8 cellular contexts compared by ENCODE assay signal in genomic region chr1:150972417-150972940, GRCh38. TPM values are rescaled to one million over a fixed set of nuclear protein-coding genes. Genes with fewer than 3 reads are reported as not detected.
A peak's percentile ranks its signal among the peaks of the same experiment; 100 is the strongest.
DNase-seq lines count a peak whose midpoint lies in the region; ATAC-seq and TF ChIP-seq lines count a peak whose summit lies in the region.

No MANE protein-coding gene starts in this region.

- no peak overlapping the region for H4K8ac ChIP-seq in mesendoderm (ENCODE audit: low read depth, low read length)

- ATAC-seq in heart right ventricle, result no peak
- ATAC-seq in body of pancreas, result no peak
- no peak for ATAC-seq in upper lobe of right lung
- no peak for ATAC-seq in GM21786 (IDR thresholded peaks at IDR 0.05; ENCODE audit: unreplicated experiment)

- peak overlapping the region; percentile 99 for H3K4me2 ChIP-seq in mesendoderm (ENCODE audit: low read length)

- H3K27me3 ChIP-seq in heart right ventricle (no peaks in the 10 kb centered on the region), body of pancreas (no peaks in the 10 kb centered on the region), mesendoderm (ENCODE audit: insufficient read depth, low read length, poor library complexity) (no peaks in the 10 kb centered on the region), upper lobe of right lung (no peaks in the 10 kb centered on the region)

- H3K36me3 ChIP-seq in heart right ventricle, result peaks cover 0 to 19% (median 11%) of the 10 kb centered on the region in 9 donors
- H3K36me3 ChIP-seq in body of pancreas (replicated peaks in 1 of 2; ENCODE audit: insufficient read depth in 1 of 2, low read depth in 2 of 2), result peaks cover 4 to 14% of the 10 kb centered on the region in 2 donors
- H3K36me3 ChIP-seq in mesendoderm (ENCODE audit: control insufficient read depth, insufficient read depth, low read length), result peaks cover 11% of the 10 kb centered on the region
- peaks cover 17% of the 10 kb centered on the region for H3K36me3 ChIP-seq in upper lobe of right lung

- H2AK5ac ChIP-seq in mesendoderm (ENCODE audit: low read length), result no peak overlapping the region

- no peak for TF ChIP-seq POLR2A in body of pancreas (IDR thresholded peaks at IDR 0.05)

- intact Hi-C loops in heart right ventricle (cut with DNase I) (loop anchor here in 4 of 10 donors (5.0 to 10.0 kb wide), 3 partner anchors 45 to 348 kb away; partner anchors contain the start of genes SETDB1 (in 3 of the 4), ARNT (in 2 of the 4) and ENSA (in 1 of the 4)), cardiac septum (cut with DNase I) (loop anchor here (2.0 to 5.0 kb wide), 2 partner anchors 46 to 95 kb away; partner anchors contain the start of genes ARNT and SETDB1), body of pancreas (cut with DNase I) (no loop called here), upper lobe of right lung (cut with DNase I) (no loop called here)

- no peak overlapping the region for H2BK15ac ChIP-seq in mesendoderm (replicated peaks; ENCODE audit: low read depth)

- no peak overlapping the region for H4K5ac ChIP-seq in mesendoderm (ENCODE audit: low read length)

- no peak overlapping the region for H2BK120ac ChIP-seq in mesendoderm (ENCODE audit: low read depth, low read length)

- H2BK5ac ChIP-seq in mesendoderm (ENCODE audit: low read length), result no peak overlapping the region

- no peaks in the 10 kb centered on the region for H3K9me3 ChIP-seq in heart right ventricle
- no peaks in the 10 kb centered on the region for H3K9me3 ChIP-seq in body of pancreas
- no peaks in the 10 kb centered on the region for H3K9me3 ChIP-seq in upper lobe of right lung

- H3K4me3 ChIP-seq in heart right ventricle (peak overlapping the region in 9 of 10 donors; percentile 78 to 96 (median 93)), body of pancreas (no peak overlapping the region), mesendoderm (ENCODE audit: low read length) (no peak overlapping the region), upper lobe of right lung (peak overlapping the region; percentile 68)

- peak in 1 of 9 donors; percentile 2 for TF ChIP-seq CTCF in heart right ventricle (IDR thresholded peaks at IDR 0.05)
- no peak for TF ChIP-seq CTCF in body of pancreas (IDR thresholded peaks at IDR 0.05)
- TF ChIP-seq CTCF in upper lobe of right lung (IDR thresholded peaks at IDR 0.05), result no peak

- 53 to 56% methylated on average over 4 of the region's 4 CpGs for WGBS in heart right ventricle, 2 donors
- 35 to 50% methylated on average over 4 of the region's 4 CpGs for WGBS in body of pancreas, 2 donors
- no CpG with 5 or more reads among the region's 4 CpGs for WGBS in mesendoderm (ENCODE audit: extremely low coverage, insufficient coverage, low lambda C conversion rate)

- peak overlapping the region; percentile 83 for H3K9ac ChIP-seq in mesendoderm (ENCODE audit: low read length)

- H3K79me2 ChIP-seq in mesendoderm (ENCODE audit: control insufficient read depth, insufficient read depth, low read length), result peaks cover 55% of the 10 kb centered on the region

- peak overlapping the region; percentile 11 for H3K56ac ChIP-seq in mesendoderm (ENCODE audit: low read length)

- H3K18ac ChIP-seq in mesendoderm (ENCODE audit: low read length), result peak overlapping the region; percentile 13

- no peak overlapping the region for H3K23ac ChIP-seq in mesendoderm (ENCODE audit: low read length)

- no peak overlapping the region for H3K4ac ChIP-seq in mesendoderm (ENCODE audit: low read depth, low read length)

- H3K79me1 ChIP-seq in mesendoderm (ENCODE audit: low read length), result peaks cover 30% of the 10 kb centered on the region

- peaks cover 25 to 63% (median 48%) of the 10 kb centered on the region in 9 donors for H3K4me1 ChIP-seq in heart right ventricle
- peaks cover 53% of the 10 kb centered on the region for H3K4me1 ChIP-seq in body of pancreas
- H3K4me1 ChIP-seq in mesendoderm (ENCODE audit: control insufficient read depth, low read depth, low read length), result peaks cover 31% of the 10 kb centered on the region
- peaks cover 54% of the 10 kb centered on the region for H3K4me1 ChIP-seq in upper lobe of right lung

- H3K27ac ChIP-seq in heart right ventricle (peak overlapping the region in 9 of 10 donors; percentile 93 to 98 (median 97)), body of pancreas (peak overlapping the region; percentile 68 to 92 (median 92)), mesendoderm (ENCODE audit: low read depth, low read length) (peak overlapping the region; percentile 20), upper lobe of right lung (peak overlapping the region; percentile 92)

- DNase-seq in heart right ventricle (no peak), cardiac septum (ENCODE audit: low spot score) (no peak), body of pancreas (peak; percentile 38 to 69 (median 48)), mesendoderm (no peak), upper lobe of right lung (no peak), GOT3 (lab: John Stamatoyannopoulos, UW) (no peak), NCI-H446 (lab: John Stamatoyannopoulos, UW) (no peak)

RNA-seq across cellular contexts. Expression of gene CERS2, which starts 2.2 kb away (rescaled TPM):
- 10 to 100 TPM; 56.5 to 99.4 (median 73.5) TPM for total RNA-seq in heart right ventricle
- 100 to 1,000 TPM in 1 of 2 donors, 10 to 100 TPM in 1; 79.2 to 104 TPM for polyA plus RNA-seq in heart right ventricle
- 76.0 TPM for total RNA-seq in cardiac septum
- total RNA-seq in body of pancreas, result 10 to 100 TPM; 70.9 to 84.8 TPM
- polyA plus RNA-seq in mesendoderm (2013, experiment 1 of 2), result 226 TPM
- polyA plus RNA-seq in mesendoderm (2013, experiment 2 of 2), result 224 TPM
- 354 TPM for total RNA-seq in upper lobe of right lung

RNA-seq across cellular contexts. Expression of gene ANXA9, which starts 9.6 kb away (rescaled TPM):
- total RNA-seq in heart right ventricle, result under 1 TPM in 4 of 10 donors, not detected in 6; 0.15 to 0.36 (median 0.20) TPM
- under 1 TPM; 0.06 to 0.15 TPM for polyA plus RNA-seq in heart right ventricle
- total RNA-seq in cardiac septum, result 0.16 TPM
- 10 to 100 TPM; 17.4 to 33.3 TPM for total RNA-seq in body of pancreas
- polyA plus RNA-seq in mesendoderm (2013, experiment 1 of 2), result 1.8 TPM
- 1.9 TPM for polyA plus RNA-seq in mesendoderm (2013, experiment 2 of 2)
- 1.2 TPM for total RNA-seq in upper lobe of right lung

RNA-seq across cellular contexts. Expression of gene MINDY1, which starts 34.2 kb away (rescaled TPM):
- total RNA-seq in heart right ventricle (10 to 100 TPM; 40.7 to 70.6 (median 55.7) TPM), cardiac septum (49.1 TPM), body of pancreas (10 to 100 TPM; 36.3 to 39.2 TPM), upper lobe of right lung (26.5 TPM)
- 10 to 100 TPM in 1 of 2 donors, 1 to 10 TPM in 1; 9.8 to 18.7 TPM for polyA plus RNA-seq in heart right ventricle
- polyA plus RNA-seq in mesendoderm (2013, experiment 1 of 2), result 4.6 TPM
- 4.8 TPM for polyA plus RNA-seq in mesendoderm (2013, experiment 2 of 2)

RNA-seq across cellular contexts. Expression of gene PRUNE1, which starts 35.8 kb away (rescaled TPM):
- 10 to 100 TPM; 37.5 to 50.1 (median 46.0) TPM for total RNA-seq in heart right ventricle
- 10 to 100 TPM; 11.5 to 24.4 TPM for polyA plus RNA-seq in heart right ventricle
- total RNA-seq in cardiac septum, result 31.0 TPM
- total RNA-seq in body of pancreas, result 10 to 100 TPM; 15.8 to 19.4 TPM
- 23.7 TPM for polyA plus RNA-seq in mesendoderm (2013, experiment 1 of 2)
- polyA plus RNA-seq in mesendoderm (2013, experiment 2 of 2), result 23.8 TPM
- 18.3 TPM for total RNA-seq in upper lobe of right lung

RNA-seq across cellular contexts. Expression of gene SETDB1, which starts 46.3 kb away (rescaled TPM):
- total RNA-seq in heart right ventricle, result 10 to 100 TPM; 14.5 to 23.8 (median 17.6) TPM
- polyA plus RNA-seq in heart right ventricle, result 10 to 100 TPM in 1 of 2 donors, 1 to 10 TPM in 1; 9.1 to 20.9 TPM
- 15.5 TPM for total RNA-seq in cardiac septum
- total RNA-seq in body of pancreas, result 10 to 100 TPM; 26.5 to 45.2 TPM
- polyA plus RNA-seq in mesendoderm (2013, experiment 1 of 2), result 23.4 TPM
- 22.4 TPM for polyA plus RNA-seq in mesendoderm (2013, experiment 2 of 2)
- total RNA-seq in upper lobe of right lung, result 45.8 TPM

Comparison
In these comparisons a context has a peak if more than half of its experiments do, and no peak if none do; other contexts are left out.
1. DNase-seq: peak in body of pancreas (4 of 4); none in heart right ventricle (0 of 2), cardiac septum (single experiment), mesendoderm (single experiment), upper lobe of right lung (single experiment), GOT3 (single experiment) and NCI-H446 (0 of 2).
2. H3K27ac ChIP-seq: peak in every context shown above with its lines; median percentile 97 in heart right ventricle; 92 in upper lobe of right lung; 92 in body of pancreas; 20 in mesendoderm.
3. H3K4me3 ChIP-seq: peak in heart right ventricle (9 of 10) and upper lobe of right lung (single experiment); none in body of pancreas (0 of 2) and mesendoderm (single experiment).